Comparison of ENCODE assay signal across 8 cellular contexts in genomic region chr6:53894086-53894485, GRCh38.
DNase-seq lines count a peak whose midpoint lies in the region; ATAC-seq lines count a peak whose summit lies in the region.

No MANE protein-coding gene starts in this region.

- H3K4ac ChIP-seq in mesenchymal stem cell (ENCODE audit: low read depth in 1 of 2, low read length in 2 of 2): no peak overlapping the region

- no peak overlapping the region for H2BK15ac ChIP-seq in mesenchymal stem cell (ENCODE audit: low read depth, poor library complexity, severe bottlenecking)

- no peak overlapping the region for H2BK12ac ChIP-seq in mesenchymal stem cell (ENCODE audit: low read length in 2 of 2)

- no peak overlapping the region for H3K27ac ChIP-seq in mesenchymal stem cell (ENCODE audit: low read length, poor library complexity, severe bottlenecking)

- no peak overlapping the region for H2AFZ ChIP-seq in mesenchymal stem cell (ENCODE audit: low read depth, low read length)

- H3K79me1 ChIP-seq in mesenchymal stem cell (replicated peaks; ENCODE audit: low read length, poor library complexity, severe bottlenecking): peaks cover 4% of the 10 kb centered on the region

- H3K4me1 ChIP-seq in mesenchymal stem cell (ENCODE audit: control insufficient read depth, insufficient read depth, low read depth, low read length): peaks cover 4% of the 10 kb centered on the region

- no peaks in the 10 kb centered on the region for H3K36me3 ChIP-seq in mesenchymal stem cell (ENCODE audit: control insufficient read depth in 1 of 2, insufficient read depth in 2 of 2, low read depth in 1 of 2, low read length in 2 of 2)

- H3K18ac ChIP-seq in mesenchymal stem cell (ENCODE audit: low read depth in 1 of 2, low read length in 2 of 2): no peak overlapping the region

- DNase-seq in DMS53 (lab: John Stamatoyannopoulos, UW): peak; percentile 86
- peak; percentile 18 for DNase-seq in SW480 (ENCODE audit: low spot score)
- peak; percentile 28 for DNase-seq in mesenchymal stem cell
- DNase-seq in DMS114 treated with DMSO at 0.1 percent for 48 hours (lab: John Stamatoyannopoulos, UW; ENCODE audit: unreplicated experiment): no peak
- DNase-seq in GOT3 (lab: John Stamatoyannopoulos, UW): no peak
- DNase-seq in ureter (ENCODE audit: low spot score): no peak

- H2AK5ac ChIP-seq in mesenchymal stem cell (ENCODE audit: low read length, severe bottlenecking): peak overlapping the region; percentile 21

- no peak overlapping the region for H2BK120ac ChIP-seq in mesenchymal stem cell (ENCODE audit: low read depth, low read length)

- no peaks in the 10 kb centered on the region for H3K27me3 ChIP-seq in mesenchymal stem cell (ENCODE audit: control insufficient read depth in 1 of 2, insufficient read depth in 1 of 2, low read length in 2 of 2)

- H4K8ac ChIP-seq in mesenchymal stem cell (ENCODE audit: low read length): no peak overlapping the region

- no peaks in the 10 kb centered on the region for H3K9me3 ChIP-seq in mesenchymal stem cell (ENCODE audit: control insufficient read depth, low read length)

- H2BK5ac ChIP-seq in mesenchymal stem cell (ENCODE audit: low read depth, low read length, poor library complexity, severe bottlenecking): no peak overlapping the region

- 51% methylated on average over 2 of the region's 2 CpGs for WGBS in mesenchymal stem cell

- no peak overlapping the region for H3K9ac ChIP-seq in mesenchymal stem cell (ENCODE audit: low read length)

- H3K4me3 ChIP-seq in mesenchymal stem cell (ENCODE audit: insufficient read depth in 1 of 2, low read depth in 1 of 2, low read length in 2 of 2): no peak overlapping the region

- H3K14ac ChIP-seq in mesenchymal stem cell (ENCODE audit: low read length in 2 of 2): no peak overlapping the region

- no peak overlapping the region for H3K4me2 ChIP-seq in mesenchymal stem cell (ENCODE audit: low read length, poor library complexity, severe bottlenecking)

- H3K23ac ChIP-seq in mesenchymal stem cell (ENCODE audit: low read length in 2 of 2): no peak overlapping the region

- H4K91ac ChIP-seq in mesenchymal stem cell (ENCODE audit: low read length): no peak overlapping the region

- ATAC-seq in GM19397 (IDR thresholded peaks at IDR 0.05; ENCODE audit: unreplicated experiment) (peak; percentile 86), HG03558 (IDR thresholded peaks at IDR 0.05; ENCODE audit: extremely low read depth, unreplicated experiment) (peak; percentile 60)

Comparison
In these comparisons a context has a peak if more than half of its experiments do, and no peak if none do; other contexts are left out.
1. DNase-seq: peak in DMS53 (single experiment), SW480 (single experiment) and mesenchymal stem cell (single experiment); none in DMS114 treated with DMSO at 0.1 percent for 48 hours (single experiment), GOT3 (single experiment) and ureter (single experiment).